In the genomic region with DNA sequence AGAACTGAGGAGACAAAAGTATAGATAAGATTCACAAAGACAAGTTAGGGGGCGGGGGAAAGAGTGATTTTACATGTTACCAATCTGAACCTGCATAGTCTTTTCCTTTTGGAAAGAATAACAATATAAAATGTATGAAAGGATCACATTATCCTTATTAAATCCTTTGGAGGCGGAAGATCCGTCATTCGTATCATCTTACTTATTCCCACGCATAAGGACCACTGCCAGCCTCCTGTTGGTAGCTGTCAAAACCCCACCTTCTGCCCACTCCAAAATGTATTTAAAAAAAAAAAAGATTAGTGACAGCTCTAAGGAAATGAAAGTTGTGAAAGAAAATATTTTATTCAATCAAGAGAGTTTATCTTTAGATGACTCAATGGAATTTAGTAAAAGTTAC, we compare ENCODE assay signal across 3 cellular contexts.
"Had no signal": no experiment of that assay in that cellular context is flagged by ENCODE, and none has a peak within 500 bp of the region (broad histone marks: within the 10 kb centered on the region; RNA-seq: fewer than 3 reads in every experiment).

No MANE protein-coding gene starts in this region.

- DNase-seq: GDM1, GF-D8 had no signal

- H3K4me3 ChIP-seq: GM12878 had no signal

- ATAC-seq: GM12878 had no signal
